In the genomic region with DNA sequence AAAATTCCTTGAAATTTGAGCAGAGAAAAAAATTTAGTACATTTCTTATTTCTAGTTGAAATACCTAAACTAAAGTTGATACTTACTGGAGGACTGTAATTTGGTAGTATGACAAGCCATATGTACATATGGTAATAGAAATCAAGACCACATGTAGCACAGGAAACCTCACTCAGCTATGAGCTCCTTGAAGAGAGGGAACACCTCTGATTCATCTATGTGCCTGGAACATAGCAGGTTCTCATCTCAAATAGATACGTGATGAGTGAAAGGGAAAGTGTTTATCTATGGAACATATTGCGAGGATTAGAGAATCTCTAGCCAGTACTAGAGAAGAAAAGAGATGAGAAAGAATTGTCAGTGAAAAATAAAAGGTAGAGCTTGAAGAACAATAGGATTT, we compare ENCODE assay signal across 23 cellular contexts. TPM values are rescaled to one million over a fixed set of nuclear protein-coding genes. Genes with fewer than 3 reads are reported as not detected.
DNase-seq lines count a peak whose midpoint lies in the region; ATAC-seq and TF ChIP-seq lines count a peak whose summit lies in the region.
"Had no signal": no experiment of that assay in that cellular context is flagged by ENCODE, and none has a peak within 500 bp of the region (broad histone marks: within the 10 kb centered on the region; RNA-seq: fewer than 3 reads in every experiment).

No MANE protein-coding gene starts in this region.

- intact Hi-C loops in activated CD4-positive, alpha-beta T cell treated with anti-CD3 and anti-CD28 coated beads for 36 hours (cut with DNase I, micrococcal nuclease) = loop anchor here in 1 of 2 experiments (1.0 to 5.0 kb wide), 6 partner anchors 55 to 491 kb away; partner anchors contain the start of gene B3GALNT2

- H3K36me3 Mint-ChIP-seq in activated CD4-positive, alpha-beta T cell treated with anti-CD3 and anti-CD28 coated beads for 36 hours (ENCODE audit: low read depth) = peaks cover 58% of the 10 kb centered on the region
- H3K36me3 Mint-ChIP-seq in CD8-positive, alpha-beta memory T cell = peaks cover 16 to 85% (median 35%) of the 10 kb centered on the region in 3 donors
- H3K36me3 Mint-ChIP-seq: WTC11 had no signal

- H3K4me1 ChIP-seq in CD8-positive, alpha-beta memory T cell (ENCODE audit: insufficient read depth, low read length) = no peaks in the 10 kb centered on the region
- H3K4me1 ChIP-seq: BE2C, HAP-1, suprapubic skin, vagina had no signal

- H3K4me3 Mint-ChIP-seq in activated CD4-positive, alpha-beta T cell treated with anti-CD3 and anti-CD28 coated beads for 36 hours = no peak overlapping the region
- no peak overlapping the region for H3K4me3 Mint-ChIP-seq in CD8-positive, alpha-beta memory T cell
- H3K4me3 Mint-ChIP-seq: naive thymus-derived CD8-positive, alpha-beta T cell; T-helper 1 cell treated with Interleukin-12 subunit alpha and Interleukin-12 subunit beta and Interleukin-4 antibody, amounts not matched to agents 30 μg/mL and 1 μg/mL, for 36 hours; WTC11 had no signal

- no peak overlapping the region for H3K27ac ChIP-seq in CD8-positive, alpha-beta memory T cell (ENCODE audit: low read depth, low read length)
- peak overlapping the region; percentile 64 for H3K27ac ChIP-seq in SK-N-MC
- H3K27ac ChIP-seq in substantia nigra (ENCODE audit: low read depth, low read length, poor library complexity, severe bottlenecking) = no peak overlapping the region
- H3K27ac ChIP-seq: cardiac muscle cell, suprapubic skin, vagina had no signal

- H3K27me3 Mint-ChIP-seq in activated CD4-positive, alpha-beta T cell treated with anti-CD3 and anti-CD28 coated beads for 36 hours = no peaks in the 10 kb centered on the region
- peaks cover 0 to 2% of the 10 kb centered on the region in 2 donors for H3K27me3 Mint-ChIP-seq in CD8-positive, alpha-beta memory T cell
- H3K27me3 Mint-ChIP-seq: naive thymus-derived CD8-positive, alpha-beta T cell had no signal

- ATAC-seq in activated CD4-positive, alpha-beta T cell treated with anti-CD3 and anti-CD28 coated beads for 36 hours = peak; percentile 100
- no peak for ATAC-seq in GM19467 (IDR thresholded peaks at IDR 0.05; ENCODE audit: unreplicated experiment)
- ATAC-seq: naive thymus-derived CD8-positive, alpha-beta T cell; WTC11 had no signal

- H3K9me3 Mint-ChIP-seq in activated CD4-positive, alpha-beta T cell treated with anti-CD3 and anti-CD28 coated beads for 36 hours (ENCODE audit: low read depth) = no peaks in the 10 kb centered on the region
- H3K9me3 Mint-ChIP-seq in CD8-positive, alpha-beta memory T cell = no peaks in the 10 kb centered on the region
- H3K9me3 Mint-ChIP-seq: naive thymus-derived CD8-positive, alpha-beta T cell; T-helper 1 cell treated with Interleukin-12 subunit alpha and Interleukin-12 subunit beta and Interleukin-4 antibody, amounts not matched to agents 30 μg/mL and 1 μg/mL, for 36 hours; WTC11 had no signal

- H3K27me3 ChIP-seq in CD8-positive, alpha-beta memory T cell (ENCODE audit: insufficient read depth, low read length, poor library complexity, severe bottlenecking) = no peaks in the 10 kb centered on the region
- H3K27me3 ChIP-seq: BE2C, cardiac muscle cell, suprapubic skin, vagina had no signal

- CTCF ChIA-PET in activated CD4-positive, alpha-beta T cell treated with anti-CD3 and anti-CD28 coated beads for 36 hours (lab: Charles Lee) = interaction anchor here (0.7 to 1.5 kb wide), 7 partner anchors 56 to 274 kb away, joined by 3 to 4 read pairs (median 3); no protein-coding TSS in a partner anchor
- CTCF ChIA-PET in CD8-positive, alpha-beta memory T cell (lab: Charles Lee) = no interaction called here

- TF ChIP-seq CTCF in fibroblast of mammary gland (conservative IDR thresholded peaks at IDR 0.05; ENCODE audit: control insufficient read depth, insufficient read depth, low read depth, low read length) = no peak

- peaks cover 8% of the 10 kb centered on the region for H3K36me3 ChIP-seq in CD8-positive, alpha-beta memory T cell (ENCODE audit: insufficient read depth, low read length)
- H3K36me3 ChIP-seq in SK-N-MC (ENCODE audit: insufficient read depth, low read length) = no peaks in the 10 kb centered on the region; the same call in 1 of the 2 replicates
- H3K36me3 ChIP-seq: BE2C, cardiac muscle cell, HAP-1 had no signal

- H3K4me1 Mint-ChIP-seq in activated CD4-positive, alpha-beta T cell treated with anti-CD3 and anti-CD28 coated beads for 36 hours = peaks cover 17% of the 10 kb centered on the region
- peaks cover 8 to 15% (median 12%) of the 10 kb centered on the region in 3 donors for H3K4me1 Mint-ChIP-seq in CD8-positive, alpha-beta memory T cell

- no peaks in the 10 kb centered on the region for H3K9me3 ChIP-seq in CD8-positive, alpha-beta memory T cell (ENCODE audit: low read length)
- no peaks in the 10 kb centered on the region for H3K9me3 ChIP-seq in SK-N-MC (ENCODE audit: low read depth, low read length)
- H3K9me3 ChIP-seq: BE2C, HAP-1, suprapubic skin, vagina had no signal

- no peak for DNase-seq in activated CD4-positive, alpha-beta T cell treated with anti-CD3 and anti-CD28 coated beads for 36 hours
- no peak for DNase-seq in activated CD4-positive, alpha-beta T cell treated with anti-CD3 and anti-CD28 coated beads, Interleukin-2, amount 50 U/mL, for 1 hour
- DNase-seq in CD8-positive, alpha-beta memory T cell = peak in 1 of 5 donors; percentile 44
- DNase-seq in SK-N-MC (ENCODE audit: low read depth, low spot score) (no peak), fibroblast of mammary gland (ENCODE audit: low read depth) (peak; percentile 76), substantia nigra (lab: John Stamatoyannopoulos, UW) (no peak), DMS 273 (lab: John Stamatoyannopoulos, UW; ENCODE audit: unreplicated experiment) (no peak)
- DNase-seq: BE2C; erythroblast; mesendoderm; NCI-H1694; NCI-H748 treated with DMSO at 0.1 percent for 48 hours; OCI-M1; SHP77 treated with DMSO at 0.1 percent for 48 hours; stimulated activated CD4-positive, alpha-beta T cell treated with anti-CD3 and anti-CD28 coated beads, Interleukin-4, amount 100 ng/mL, for 4 hours had no signal

- H3K9ac ChIP-seq in SK-N-MC (ENCODE audit: insufficient read length) = no peak overlapping the region

- H3K4me3 ChIP-seq in CD8-positive, alpha-beta memory T cell (ENCODE audit: low read length) = no peak overlapping the region
- H3K4me3 ChIP-seq in SK-N-MC = peak overlapping the region; percentile 1; the same call in 1 of the 2 replicates
- H3K4me3 ChIP-seq in fibroblast of mammary gland (ENCODE audit: control insufficient read depth, low read depth, low read length) = no peak overlapping the region
- H3K4me3 ChIP-seq: cardiac muscle cell, HAP-1, suprapubic skin, vagina had no signal

- POLR2A ChIA-PET in activated CD4-positive, alpha-beta T cell treated with anti-CD3 and anti-CD28 coated beads for 36 hours (lab: Charles Lee) = interaction anchor here (0.6 to 0.9 kb wide), 3 partner anchors 20 to 420 kb away, joined by 3 to 7 read pairs (median 3); partner anchors contain the start of gene B3GALNT2
- POLR2A ChIA-PET in CD8-positive, alpha-beta memory T cell (lab: Charles Lee) = no interaction called here

- H3K27ac Mint-ChIP-seq in activated CD4-positive, alpha-beta T cell treated with anti-CD3 and anti-CD28 coated beads for 36 hours = peak overlapping the region; percentile 85
- H3K27ac Mint-ChIP-seq in CD8-positive, alpha-beta memory T cell = peak overlapping the region; percentile 2 to 68 (median 32)
- H3K27ac Mint-ChIP-seq: T-helper 1 cell treated with Interleukin-12 subunit alpha and Interleukin-12 subunit beta and Interleukin-4 antibody, amounts not matched to agents 30 μg/mL and 1 μg/mL, for 36 hours; WTC11 had no signal

RNA-seq across cellular contexts. Expression of gene GNG4, which starts 47.9 kb away (rescaled TPM):
- total RNA-seq in activated CD4-positive, alpha-beta T cell treated with anti-CD3 and anti-CD28 coated beads for 36 hours = 1 to 10 TPM in 1 of 2 experiments, under 1 TPM in 1; 0.98 to 1.7 TPM
- total RNA-seq in CD8-positive, alpha-beta memory T cell = 1 to 10 TPM; 5.2 to 5.6 TPM
- polyA plus RNA-seq in CD8-positive, alpha-beta memory T cell = not detected
- total RNA-seq: naive thymus-derived CD8-positive, alpha-beta T cell had no signal
- polyA plus RNA-seq: cardiac muscle cell; naive thymus-derived CD8-positive, alpha-beta T cell had no signal
